Comparison of ENCODE assay signal across 10 cellular contexts in the genomic region with DNA sequence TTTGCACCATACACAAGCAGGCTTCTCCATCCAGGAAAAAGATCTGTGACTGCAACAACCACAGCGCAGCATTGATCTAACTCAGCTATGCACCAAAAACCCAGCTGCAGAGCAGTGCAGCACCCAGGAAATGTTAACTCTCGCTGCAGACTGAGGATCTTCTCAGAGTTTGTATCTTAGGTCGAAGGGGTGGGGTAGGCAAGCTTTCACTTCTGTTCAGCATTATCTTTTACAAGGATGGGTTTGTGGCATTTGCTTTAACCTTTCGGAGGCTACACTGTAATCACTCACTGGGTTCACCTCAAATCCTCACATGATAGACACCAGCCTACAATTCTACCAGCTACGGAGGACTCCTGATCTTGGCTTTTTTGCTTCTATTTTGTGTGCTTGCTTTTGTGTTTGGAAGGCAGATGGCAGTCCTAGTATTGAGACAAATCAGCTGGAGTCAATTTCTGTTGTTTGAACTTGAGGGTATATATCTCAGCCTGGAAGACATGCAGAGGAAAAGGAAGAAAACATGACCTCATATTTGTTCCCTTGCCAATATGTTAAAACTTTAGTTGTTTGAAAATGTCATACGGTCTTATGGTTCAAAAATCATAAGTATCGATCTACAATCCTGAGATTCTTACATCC. TPM values are rescaled to one million over a fixed set of nuclear protein-coding genes. Genes with fewer than 3 reads are reported as not detected.
DNase-seq lines count a peak whose midpoint lies in the region; ATAC-seq, FAIRE-seq and TF ChIP-seq lines count a peak whose summit lies in the region.
"Had no signal": no experiment of that assay in that cellular context is flagged by ENCODE, and none has a peak within 500 bp of the region (broad histone marks: within the 10 kb centered on the region; RNA-seq: fewer than 3 reads in every experiment).

No MANE protein-coding gene starts in this region.

- no peaks in the 10 kb centered on the region for H3K79me1 ChIP-seq in mesenchymal stem cell (replicated peaks; ENCODE audit: low read length, poor library complexity, severe bottlenecking)

- H3F3A ChIP-seq in OCI-LY1 (ENCODE audit: insufficient read depth, low read length), result no peaks in the 10 kb centered on the region

- H3K27me3 ChIP-seq in OCI-LY1 (ENCODE audit: insufficient read depth, low read length) (no peaks in the 10 kb centered on the region), mesenchymal stem cell (ENCODE audit: control insufficient read depth in 1 of 2, insufficient read depth in 1 of 2, low read length in 2 of 2) (no peaks in the 10 kb centered on the region), small intestine (ENCODE audit: control insufficient read depth in 2 of 2, insufficient read depth in 2 of 2, low read length in 2 of 2) (no peaks in the 10 kb centered on the region)
- H3K27me3 ChIP-seq: suprapubic skin had no signal

- no peak overlapping the region for H2BK12ac ChIP-seq in mesenchymal stem cell (ENCODE audit: low read length in 2 of 2)

- H3K36me3 ChIP-seq in OCI-LY1 (ENCODE audit: insufficient read depth, low read length), result peaks cover 59% of the 10 kb centered on the region
- H3K36me3 ChIP-seq in mesenchymal stem cell (ENCODE audit: control insufficient read depth in 1 of 2, insufficient read depth in 2 of 2, low read depth in 1 of 2, low read length in 2 of 2), result peaks cover 0 to 5% of the 10 kb centered on the region in 2 experiments
- H3K36me3 ChIP-seq in small intestine (ENCODE audit: control insufficient read depth in 2 of 2, insufficient read depth in 2 of 2, low read length in 2 of 2), result no peaks in the 10 kb centered on the region
- H3K36me3 ChIP-seq: suprapubic skin had no signal

- H3K9ac ChIP-seq in OCI-LY1 (ENCODE audit: low read length) (no peak overlapping the region), mesenchymal stem cell (ENCODE audit: low read length) (peak overlapping the region; percentile 74)

- DNase-seq in GM18507 (ENCODE audit: extremely low spot score, insufficient read length, low read depth) (no peak), mesenchymal stem cell (no peak), NCI-H187 (lab: John Stamatoyannopoulos, UW) (no peak), NCI-H2029 (lab: John Stamatoyannopoulos, UW) (no peak), small intestine (no peak)
- no peak for DNase-seq in stimulated activated naive CD4-positive, alpha-beta T cell treated with Interleukin-2 at 50 U/mL for 16 hours (lab: John Stamatoyannopoulos, UW)

- no peak overlapping the region for H2BK120ac ChIP-seq in mesenchymal stem cell (ENCODE audit: low read depth, low read length)

- no peak overlapping the region for H3K4me3 ChIP-seq in OCI-LY1 (ENCODE audit: low read depth, low read length, poor library complexity, severe bottlenecking)
- H3K4me3 ChIP-seq in mesenchymal stem cell (ENCODE audit: insufficient read depth in 1 of 2, low read depth in 1 of 2, low read length in 2 of 2), result peak overlapping the region in 1 of 2 experiments; percentile 67
- no peak overlapping the region for H3K4me3 ChIP-seq in small intestine (ENCODE audit: low read depth in 1 of 2, low read length in 2 of 2)
- H3K4me3 ChIP-seq: suprapubic skin had no signal

- TF ChIP-seq CTCF in OCI-LY1 (IDR thresholded peaks at IDR 0.05; ENCODE audit: low read length), result no peak

- no peak overlapping the region for H4K91ac ChIP-seq in mesenchymal stem cell (ENCODE audit: low read length)

- H3K23ac ChIP-seq in mesenchymal stem cell (ENCODE audit: low read length in 2 of 2), result no peak overlapping the region

- H3K9me2 ChIP-seq in OCI-LY1 (ENCODE audit: low read depth, low read length), result no peaks in the 10 kb centered on the region

- H4K8ac ChIP-seq in mesenchymal stem cell (ENCODE audit: low read length), result no peak overlapping the region

- no peak overlapping the region for H2AK5ac ChIP-seq in mesenchymal stem cell (ENCODE audit: low read length, severe bottlenecking)

- H2BK5ac ChIP-seq in mesenchymal stem cell (ENCODE audit: low read depth, low read length, poor library complexity, severe bottlenecking), result no peak overlapping the region

- H3K4me1 ChIP-seq in OCI-LY1 (ENCODE audit: insufficient read depth, low read length, severe bottlenecking) (peaks cover 46% of the 10 kb centered on the region), mesenchymal stem cell (ENCODE audit: control insufficient read depth, insufficient read depth, low read depth, low read length) (peaks cover 4% of the 10 kb centered on the region), small intestine (ENCODE audit: control insufficient read depth in 2 of 2, insufficient read depth in 1 of 2, low read depth in 1 of 2, low read length in 1 of 2) (no peaks in the 10 kb centered on the region)

- H3K14ac ChIP-seq in mesenchymal stem cell (ENCODE audit: low read length in 2 of 2), result no peak overlapping the region

- H3K27ac ChIP-seq in OCI-LY1 (ENCODE audit: low read depth, low read length, poor library complexity, severe bottlenecking) (peak overlapping the region; percentile 79), mesenchymal stem cell (ENCODE audit: low read length, poor library complexity, severe bottlenecking) (no peak overlapping the region), small intestine (ENCODE audit: low read depth in 1 of 2, low read length in 1 of 2) (no peak overlapping the region)
- H3K27ac ChIP-seq: suprapubic skin had no signal

- H4K20me1 ChIP-seq in OCI-LY1 (ENCODE audit: insufficient read depth, low read length), result no peaks in the 10 kb centered on the region

- H3K18ac ChIP-seq in mesenchymal stem cell (ENCODE audit: low read depth in 1 of 2, low read length in 2 of 2), result no peak overlapping the region

- H3K9me3 ChIP-seq in OCI-LY1 (ENCODE audit: low read length) (0 out of 2 replicates have a peak, but pooled peaks cover 2% of the 10 kb centered on the region), mesenchymal stem cell (ENCODE audit: control insufficient read depth, low read length) (no peaks in the 10 kb centered on the region), small intestine (ENCODE audit: control insufficient read depth, low read depth) (no peaks in the 10 kb centered on the region)
- H3K9me3 ChIP-seq: suprapubic skin had no signal

- FAIRE-seq in GM18507 (lab: Jason Lieb, UNC) (peak; percentile 90), small intestine (lab: Jason Lieb, UNC) (no peak)

- H3K79me2 ChIP-seq in OCI-LY1 (ENCODE audit: insufficient read depth, low read length), result peaks cover 7% of the 10 kb centered on the region; the same call in 1 of the 2 replicates

- H3K4me2 ChIP-seq in OCI-LY1 (ENCODE audit: low read length), result no peak overlapping the region
- H3K4me2 ChIP-seq in mesenchymal stem cell (ENCODE audit: low read length, poor library complexity, severe bottlenecking), result no peak overlapping the region

- H3K4ac ChIP-seq in mesenchymal stem cell (ENCODE audit: low read depth in 1 of 2, low read length in 2 of 2), result no peak overlapping the region

- no peak overlapping the region for H2BK15ac ChIP-seq in mesenchymal stem cell (ENCODE audit: low read depth, poor library complexity, severe bottlenecking)

- WGBS in mesenchymal stem cell, result 83% methylated on average over 5 of the region's 7 CpGs
- 65 to 84% (median 81%) methylated on average over 7 of the region's 7 CpGs for WGBS in small intestine, 3 donors

- H2AFZ ChIP-seq in OCI-LY1 (ENCODE audit: low read length), result no peak overlapping the region
- no peak overlapping the region for H2AFZ ChIP-seq in mesenchymal stem cell (ENCODE audit: low read depth, low read length)

- ATAC-seq in GM21576 (IDR thresholded peaks at IDR 0.05; ENCODE audit: unreplicated experiment), result peak; percentile 38
- ATAC-seq: esophagus mucosa had no signal

RNA-seq across cellular contexts. Expression of gene LRRK1, which starts 25.2 kb away (rescaled TPM):
- 1.8 TPM for polyA plus RNA-seq in mesenchymal stem cell (2013, experiment 1 of 2)
- polyA plus RNA-seq in mesenchymal stem cell (2013, experiment 2 of 2), result 1.5 TPM
- 1 to 10 TPM; 3.8 to 9.4 (median 6.3) TPM for polyA plus RNA-seq in small intestine
